8 cellular contexts compared by ENCODE assay signal in genomic region chr19:58386576-58387337, GRCh38. TPM values are rescaled to one million over a fixed set of nuclear protein-coding genes. Genes with fewer than 3 reads are reported as not detected.
DNase-seq lines count a peak whose midpoint lies in the region; ATAC-seq and TF ChIP-seq lines count a peak whose summit lies in the region.

Gene RPS5, plus strand, starts transcription at chr19:58387269. Its CDS starts 869 bp downstream, at chr19:58388138.

- intact Hi-C loops in breast epithelium (cut with DNase I; ENCODE audit: low total_unique reads) = no loop called here

- no peak within 1 kb of the TSS for H2AFZ ChIP-seq in ACC112 (ENCODE audit: low read length, unreplicated experiment)

- peaks cover 38% of the 10 kb centered on the region for H3K79me2 ChIP-seq in ACC112 (ENCODE audit: control insufficient read depth, insufficient read depth, low read length, unreplicated experiment)

- peak within 1 kb of the TSS; percentile 95 for H3K9ac ChIP-seq in iPS-20b (ENCODE audit: low read depth, low read length)

- H3K4me3 ChIP-seq in ACC112 (ENCODE audit: low read depth, low read length) (peak within 1 kb of the TSS; percentile 98), breast epithelium (peak within 1 kb of the TSS; percentile 68 to 87 (median 86)), iPS-20b (ENCODE audit: low read length) (peak within 1 kb of the TSS; percentile 100), skin epidermis (peak within 1 kb of the TSS; percentile 36 to 87 (median 77))

- no peak for TF ChIP-seq CTCF in VCaP (conservative IDR thresholded peaks at IDR 0.05)
- TF ChIP-seq CTCF in breast epithelium (IDR thresholded peaks at IDR 0.05) = peak in 2 of 3 donors; percentile 13 to 15

- H3K36me3 ChIP-seq in ACC112 (ENCODE audit: insufficient read depth, low read length) = peaks cover 5% of the 10 kb centered on the region; the same call in 1 of the 2 replicates
- H3K36me3 ChIP-seq in breast epithelium = no peaks in the 10 kb centered on the region
- peaks cover 41% of the 10 kb centered on the region for H3K36me3 ChIP-seq in iPS-20b (ENCODE audit: insufficient read depth, low read depth, low read length)

- H3K27me3 ChIP-seq in ACC112 (ENCODE audit: insufficient read depth, low read length) (no peaks in the 10 kb centered on the region), breast epithelium (no peaks in the 10 kb centered on the region), iPS-20b (ENCODE audit: insufficient read depth, low read length) (no peaks in the 10 kb centered on the region)

- peak; percentile 66 for TF ChIP-seq POLR2A in breast epithelium (IDR thresholded peaks at IDR 0.05)

- H3K4me1 ChIP-seq in ACC112 (ENCODE audit: control insufficient read depth, insufficient read depth, low read length, unreplicated experiment) (peaks cover 12% of the 10 kb centered on the region), breast epithelium (peaks cover 12 to 21% of the 10 kb centered on the region in 2 donors), iPS-20b (ENCODE audit: insufficient read depth, low read length) (peaks cover 6% of the 10 kb centered on the region; the same call in 1 of the 2 replicates)

- H3K27ac ChIP-seq in ACC112 (ENCODE audit: low read depth, low read length) = peak within 1 kb of the TSS; percentile 93
- H3K27ac ChIP-seq in VCaP = peak within 1 kb of the TSS; percentile 100
- peak within 1 kb of the TSS; percentile 94 to 97 for H3K27ac ChIP-seq in breast epithelium
- peak within 1 kb of the TSS; percentile 84 for H3K27ac ChIP-seq in iPS-20b (ENCODE audit: low read length)
- H3K27ac ChIP-seq in skin epidermis = peak within 1 kb of the TSS; percentile 81 to 99 (median 95)

- H3K9me3 ChIP-seq in breast epithelium (no peaks in the 10 kb centered on the region), iPS-20b (ENCODE audit: insufficient read depth, low read depth, low read length) (no peaks in the 10 kb centered on the region)

- ATAC-seq in GM18870 (IDR thresholded peaks at IDR 0.05; ENCODE audit: unreplicated experiment) (peak; percentile 82), HG03135 (IDR thresholded peaks at IDR 0.05; ENCODE audit: unreplicated experiment) (peak; percentile 81)

- DNase-seq in NCI-H2196 treated with DMSO at 0.1 percent for 48 hours (lab: John Stamatoyannopoulos, UW; ENCODE audit: unreplicated experiment) (peak; percentile 98), breast epithelium (ENCODE audit: low spot score in 2 of 2) (peak; percentile 95 to 97)

RNA-seq across cellular contexts. Expression of gene RPS5, which starts in this region (rescaled TPM):
- total RNA-seq in breast epithelium = 1,000 to 10,000 TPM; 1,794 to 2,659 (median 2,022) TPM

Comparison
In these comparisons a context has a peak if more than half of its experiments do, and no peak if none do; other contexts are left out.
1. Peak in every context shown above with its lines: DNase-seq, ATAC-seq, H3K4me3 ChIP-seq and H3K27ac ChIP-seq.